In genomic region chr7:38222481-38223096, GRCh38 we compare ENCODE assay signal across 8 cellular contexts. TPM values are rescaled to one million over a fixed set of nuclear protein-coding genes. Genes with fewer than 3 reads are reported as not detected.
DNase-seq lines count a peak whose midpoint lies in the region; ATAC-seq, FAIRE-seq and TF ChIP-seq lines count a peak whose summit lies in the region.

No MANE protein-coding gene starts in this region.

- ATAC-seq in HG02610 (IDR thresholded peaks at IDR 0.05; ENCODE audit: unreplicated experiment) = peak; percentile 57

- TF ChIP-seq CTCF in neutrophil (IDR thresholded peaks at IDR 0.05) = peak; percentile 90

- FAIRE-seq in TTC549 (lab: Jason Lieb, UNC) = peak; percentile 68

- peak overlapping the region; percentile 54 for H3K27ac ChIP-seq in neutrophil

- intact Hi-C loops in activated CD4-positive, alpha-beta T cell treated with anti-CD3 and anti-CD28 coated beads, Interleukin-2, amount 10 ng/mL, durations not matched to agents 24 days and 14 days (cut with micrococcal nuclease) = loop anchor here (1.0 to 2.0 kb wide), 3 partner anchors 44 to 148 kb away; partner anchors contain the start of gene STARD3NL

- no peaks in the 10 kb centered on the region for H3K27me3 Mint-ChIP-seq in activated CD4-positive, alpha-beta T cell treated with anti-CD3 and anti-CD28 coated beads, Interleukin-2, amount 10 ng/mL, durations not matched to agents 24 days and 14 days

- H3K4me3 Mint-ChIP-seq in activated CD4-positive, alpha-beta T cell treated with anti-CD3 and anti-CD28 coated beads, Interleukin-2, amount 10 ng/mL, durations not matched to agents 24 days and 14 days = no peak overlapping the region

- no peaks in the 10 kb centered on the region for H3K9me3 Mint-ChIP-seq in activated CD4-positive, alpha-beta T cell treated with anti-CD3 and anti-CD28 coated beads, Interleukin-2, amount 10 ng/mL, durations not matched to agents 24 days and 14 days

- H3K36me3 Mint-ChIP-seq in activated CD4-positive, alpha-beta T cell treated with anti-CD3 and anti-CD28 coated beads, Interleukin-2, amount 10 ng/mL, durations not matched to agents 24 days and 14 days (ENCODE audit: low read depth) = peaks cover 29% of the 10 kb centered on the region

- no peaks in the 10 kb centered on the region for H3K9me3 ChIP-seq in neutrophil

- H3K4me1 Mint-ChIP-seq in activated CD4-positive, alpha-beta T cell treated with anti-CD3 and anti-CD28 coated beads, Interleukin-2, amount 10 ng/mL, durations not matched to agents 24 days and 14 days = peaks cover 27% of the 10 kb centered on the region

- H3K4me3 ChIP-seq in neutrophil (ENCODE audit: low read depth in 1 of 2, low read length in 1 of 2) = no peak overlapping the region

- H3K27ac Mint-ChIP-seq in activated CD4-positive, alpha-beta T cell treated with anti-CD3 and anti-CD28 coated beads, Interleukin-2, amount 10 ng/mL, durations not matched to agents 24 days and 14 days = no peak overlapping the region

- peak; percentile 86 for DNase-seq in activated CD4-positive, alpha-beta T cell treated with anti-CD3 and anti-CD28 coated beads, Interleukin-2, amount 10 ng/mL, durations not matched to agents 24 days and 14 days
- no peak for DNase-seq in activated CD4-positive, alpha-beta T cell treated with anti-CD3 and anti-CD28 coated beads, Interleukin-2, amount 50 U/mL, for 48 hours
- DNase-seq in NCI-H2029 (lab: John Stamatoyannopoulos, UW) = peak; percentile 34
- peak; percentile 41 for DNase-seq in fibroblast of the conjunctiva (ENCODE audit: low read depth)
- DNase-seq in NCI-H187 treated with DMSO at 0.1 percent for 48 hours (lab: John Stamatoyannopoulos, UW) = no peak

- no peaks in the 10 kb centered on the region for H3K27me3 ChIP-seq in neutrophil

- H3K36me3 ChIP-seq in neutrophil = peaks cover 55% of the 10 kb centered on the region

- H3K4me1 ChIP-seq in neutrophil (ENCODE audit: control insufficient read depth in 1 of 2, insufficient read depth in 1 of 2, low read depth in 1 of 2, low read length in 1 of 2) = peaks cover 12 to 14% of the 10 kb centered on the region in 2 experiments

RNA-seq across cellular contexts. Expression of gene STARD3NL, which starts 44.5 kb away (rescaled TPM):
- 27.1 and 27.5 TPM in 2 replicates for total RNA-seq in activated CD4-positive, alpha-beta T cell treated with anti-CD3 and anti-CD28 coated beads, Interleukin-2, amount 10 ng/mL, durations not matched to agents 24 days and 14 days

Comparison
In these comparisons a context has a peak if more than half of its experiments do, and no peak if none do; other contexts are left out.
1. DNase-seq: peak in activated CD4-positive, alpha-beta T cell treated with anti-CD3 and anti-CD28 coated beads, Interleukin-2, amount 10 ng/mL, durations not matched to agents 24 days and 14 days (single experiment), NCI-H2029 (single experiment) and fibroblast of the conjunctiva (single experiment); none in activated CD4-positive, alpha-beta T cell treated with anti-CD3 and anti-CD28 coated beads, Interleukin-2, amount 50 U/mL, for 48 hours (0 of 2) and NCI-H187 treated with DMSO at 0.1 percent for 48 hours (single experiment).